Comparison of ENCODE assay signal across 23 cellular contexts in genomic region chr2:113724010-113724409, GRCh38. TPM values are rescaled to one million over a fixed set of nuclear protein-coding genes. Genes with fewer than 3 reads are reported as not detected.
DNase-seq lines count a peak whose midpoint lies in the region; ATAC-seq lines count a peak whose summit lies in the region.
"Had no signal": no experiment of that assay in that cellular context is flagged by ENCODE, and none has a peak within 500 bp of the region (broad histone marks: within the 10 kb centered on the region; RNA-seq: fewer than 3 reads in every experiment).

No MANE protein-coding gene starts in this region.

- H3K4me3 Mint-ChIP-seq in activated T-cell treated with anti-CD3 and anti-CD28 coated beads, Interleukin-2, amount 50 U/mL, for 24 hours: no peak overlapping the region
- no peak overlapping the region for H3K4me3 Mint-ChIP-seq in activated T-cell treated with anti-CD3 and anti-CD28 coated beads, Interleukin-2, amount 50 U/mL, for 4 hours
- no peak overlapping the region for H3K4me3 Mint-ChIP-seq in memory B cell
- H3K4me3 Mint-ChIP-seq: CD4-positive, alpha-beta memory T cell; H9 had no signal

- in situ Hi-C loops in HAP-1 (cut with MboI; ENCODE audit: low sequenced_read_pairs): no loop called here
- in situ Hi-C loops in G401 (cut with HindIII; ENCODE audit: low sequenced_read_pairs): no loop called here

- H3K36me3 Mint-ChIP-seq in activated T-cell treated with anti-CD3 and anti-CD28 coated beads, Interleukin-2, amount 50 U/mL, for 24 hours (ENCODE audit: low read depth): peaks cover 46% of the 10 kb centered on the region
- peaks cover 24% of the 10 kb centered on the region for H3K36me3 Mint-ChIP-seq in activated T-cell treated with anti-CD3 and anti-CD28 coated beads, Interleukin-2, amount 50 U/mL, for 4 hours (ENCODE audit: insufficient read depth)
- H3K36me3 Mint-ChIP-seq in memory B cell: peaks cover 20% of the 10 kb centered on the region

- peak overlapping the region; percentile 32 for H3K27ac Mint-ChIP-seq in activated T-cell treated with anti-CD3 and anti-CD28 coated beads, Interleukin-2, amount 50 U/mL, for 24 hours
- H3K27ac Mint-ChIP-seq in memory B cell: peak overlapping the region; percentile 24
- H3K27ac Mint-ChIP-seq: H9 had no signal

- no peaks in the 10 kb centered on the region for H3K27me3 ChIP-seq in HAP-1 (ENCODE audit: low read depth)
- H3K27me3 ChIP-seq: BLaER1 treated with 17β-estradiol and CSF1 and Interleukin-3, amounts not matched to agents 10 nM and 100 nM had no signal

- peaks cover 2% of the 10 kb centered on the region for H3K4me1 Mint-ChIP-seq in activated T-cell treated with anti-CD3 and anti-CD28 coated beads, Interleukin-2, amount 50 U/mL, for 24 hours (ENCODE audit: low read depth)
- H3K4me1 Mint-ChIP-seq in activated T-cell treated with anti-CD3 and anti-CD28 coated beads, Interleukin-2, amount 50 U/mL, for 4 hours (ENCODE audit: low read depth): no peaks in the 10 kb centered on the region
- H3K4me1 Mint-ChIP-seq in memory B cell: peaks cover 2% of the 10 kb centered on the region
- H3K4me1 Mint-ChIP-seq: CD4-positive, alpha-beta memory T cell; H9 had no signal

- no peaks in the 10 kb centered on the region for H3K27me3 Mint-ChIP-seq in activated T-cell treated with anti-CD3 and anti-CD28 coated beads, Interleukin-2, amount 50 U/mL, for 24 hours
- H3K27me3 Mint-ChIP-seq in activated T-cell treated with anti-CD3 and anti-CD28 coated beads, Interleukin-2, amount 50 U/mL, for 4 hours (ENCODE audit: low read depth): no peaks in the 10 kb centered on the region
- H3K27me3 Mint-ChIP-seq in memory B cell: no peaks in the 10 kb centered on the region
- H3K27me3 Mint-ChIP-seq: CD4-positive, alpha-beta memory T cell had no signal

- H3K4me3 ChIP-seq in HAP-1: no peak overlapping the region
- H3K4me3 ChIP-seq: BLaER1 treated with 17β-estradiol and CSF1 and Interleukin-3, amounts not matched to agents 10 nM and 100 nM; SK-N-MC had no signal

- H3K9me3 Mint-ChIP-seq in activated T-cell treated with anti-CD3 and anti-CD28 coated beads, Interleukin-2, amount 50 U/mL, for 24 hours: no peaks in the 10 kb centered on the region
- H3K9me3 Mint-ChIP-seq in activated T-cell treated with anti-CD3 and anti-CD28 coated beads, Interleukin-2, amount 50 U/mL, for 4 hours: no peaks in the 10 kb centered on the region
- H3K9me3 Mint-ChIP-seq in memory B cell: no peaks in the 10 kb centered on the region
- H3K9me3 Mint-ChIP-seq: H9 had no signal

- ATAC-seq in activated T-cell treated with anti-CD3 and anti-CD28 coated beads, Interleukin-2, amount 50 U/mL, for 4 hours: no peak
- ATAC-seq in memory B cell (ENCODE audit: low read depth) (no peak), GM21390 (IDR thresholded peaks at IDR 0.05; ENCODE audit: unreplicated experiment) (no peak)

- H3K36me3 ChIP-seq in HAP-1 (replicated peaks): peaks cover 5% of the 10 kb centered on the region

- DNase-seq in activated T-cell treated with anti-CD3 and anti-CD28 coated beads, Interleukin-2, amount 50 U/mL, for 24 hours: no peak
- DNase-seq in activated T-cell treated with anti-CD3 and anti-CD28 coated beads, Interleukin-2, amount 50 U/mL, for 4 hours: no peak
- peak; percentile 23 to 83 for DNase-seq in HAP-1 (ENCODE audit: low spot score in 2 of 2)
- DNase-seq in NCI-H69 (lab: John Stamatoyannopoulos, UW): peak; percentile 78
- no peak for DNase-seq in memory B cell (ENCODE audit: low spot score in 2 of 2)
- DNase-seq in G401 (ENCODE audit: low spot score): no peak
- DNase-seq in D341Med (ENCODE audit: low spot score): no peak
- DNase-seq: ACHN; Caco-2; CD4-positive, alpha-beta memory T cell; DMS53; H9; KBM-7; NCI-H1105; NCI-H146; NCI-H2081 treated with DMSO at 0.1 percent for 48 hours; NCI-H446; NK-92 treated with Interleukin-12 subunit alpha and Interleukin-12 subunit beta, amount 100 ng/mL, for 24 hours; SHP77 treated with DMSO at 0.1 percent for 48 hours; SW 1271 had no signal

- H3K4me1 ChIP-seq in HAP-1: peaks cover 26% of the 10 kb centered on the region

- no peaks in the 10 kb centered on the region for H3K9me3 ChIP-seq in HAP-1
- H3K9me3 ChIP-seq: Caco-2 had no signal

RNA-seq across cellular contexts. Expression of gene SLC35F5, which starts 32.4 kb away (rescaled TPM):
- 10 to 100 TPM; 14.4 to 18.6 (median 15.6) TPM for total RNA-seq in activated T-cell treated with anti-CD3 and anti-CD28 coated beads, Interleukin-2, amount 50 U/mL, for 4 hours
- 57.5 and 116 TPM in 2 replicates for total RNA-seq in G401 (2014; rRNA removed; shearing (Covaris generic))

Comparison
In these comparisons a context has a peak if more than half of its experiments do, and no peak if none do; other contexts are left out.
1. DNase-seq: peak in HAP-1 (2 of 2) and NCI-H69 (single experiment); none in activated T-cell treated with anti-CD3 and anti-CD28 coated beads, Interleukin-2, amount 50 U/mL, for 24 hours (single experiment), activated T-cell treated with anti-CD3 and anti-CD28 coated beads, Interleukin-2, amount 50 U/mL, for 4 hours (single experiment), memory B cell (0 of 2), G401 (single experiment) and D341Med (single experiment).